In genomic region chr15:69876030-69876429, GRCh38 we compare ENCODE assay signal across 23 cellular contexts.
DNase-seq lines count a peak whose midpoint lies in the region; FAIRE-seq and TF ChIP-seq lines count a peak whose summit lies in the region.
"Had no signal": no experiment of that assay in that cellular context is flagged by ENCODE, and none has a peak within 500 bp of the region (broad histone marks: within the 10 kb centered on the region; RNA-seq: fewer than 3 reads in every experiment).

No MANE protein-coding gene starts in this region.

- H3K27me3 ChIP-seq in cardiac muscle cell (no peaks in the 10 kb centered on the region), right atrium auricular region (no peaks in the 10 kb centered on the region), small intestine (ENCODE audit: control insufficient read depth in 2 of 2, insufficient read depth in 2 of 2, low read length in 2 of 2) (no peaks in the 10 kb centered on the region)

- H3K4me1 ChIP-seq in cardiac muscle cell (ENCODE audit: low read depth) (no peaks in the 10 kb centered on the region), right atrium auricular region (no peaks in the 10 kb centered on the region), small intestine (ENCODE audit: control insufficient read depth in 2 of 2, insufficient read depth in 1 of 2, low read depth in 1 of 2, low read length in 1 of 2) (no peaks in the 10 kb centered on the region)

- H3K4me3 ChIP-seq in cardiac muscle cell, result no peak overlapping the region
- H3K4me3 ChIP-seq in right atrium auricular region, result no peak overlapping the region
- no peak overlapping the region for H3K4me3 ChIP-seq in small intestine (ENCODE audit: low read depth in 1 of 2, low read length in 2 of 2)

- WGBS in small intestine, 3 donors, result 29 to 69% (median 48%) methylated on average over 14 of the region's 14 CpGs

- H3K9me3 ChIP-seq in cardiac muscle cell (ENCODE audit: low read depth) (no peaks in the 10 kb centered on the region), right atrium auricular region (peaks cover 5 to 26% of the 10 kb centered on the region in 2 donors), small intestine (ENCODE audit: control insufficient read depth, low read depth) (no peaks in the 10 kb centered on the region)

- H3K27ac ChIP-seq in cardiac muscle cell (no peak overlapping the region), right atrium auricular region (no peak overlapping the region), small intestine (ENCODE audit: low read depth in 1 of 2, low read length in 1 of 2) (no peak overlapping the region)
- H3K27ac ChIP-seq: HL-60 had no signal

- FAIRE-seq in small intestine (lab: Jason Lieb, UNC), result no peak
- FAIRE-seq: D721Med, GM18507, GM19239, HepG2 had no signal

- DNase-seq in cardiac muscle cell (ENCODE audit: low read depth in 1 of 2, low spot score in 1 of 2), result peak in 1 of 2 donors; percentile 53
- DNase-seq in right atrium auricular region (ENCODE audit: low spot score), result no peak
- DNase-seq in OCI-M1 (lab: John Stamatoyannopoulos, UW), result peak; percentile 82
- peak; percentile 75 for DNase-seq in left kidney (ENCODE audit: low read depth, low spot score)
- DNase-seq in small intestine, result peak; percentile 66
- DNase-seq in T-helper 9 cell, result no peak
- no peak for DNase-seq in NCI-H1417 treated with DMSO at 0.1 percent for 48 hours (lab: John Stamatoyannopoulos, UW)
- no peak for DNase-seq in Ammon's horn (ENCODE audit: low spot score)
- DNase-seq: DMS53, GDM1, KG1, NCI-H1092, NCI-H146, NCI-H2029, NCI-H345, NCI-H524, NCI-H82, SHP77 treated with DMSO at 0.1 percent for 48 hours had no signal

- H3K36me3 ChIP-seq in cardiac muscle cell (no peaks in the 10 kb centered on the region), right atrium auricular region (no peaks in the 10 kb centered on the region), small intestine (ENCODE audit: control insufficient read depth in 2 of 2, insufficient read depth in 2 of 2, low read length in 2 of 2) (no peaks in the 10 kb centered on the region)

- TF ChIP-seq CTCF in cardiac muscle cell (IDR thresholded peaks at IDR 0.05; ENCODE audit: low read depth, low read length) (peak; percentile 5), right atrium auricular region (IDR thresholded peaks at IDR 0.05) (no peak)

Comparison
In these comparisons a context has a peak if more than half of its experiments do, and no peak if none do; other contexts are left out.
1. DNase-seq: peak in OCI-M1 (single experiment), left kidney (single experiment) and small intestine (single experiment); none in right atrium auricular region (single experiment), T-helper 9 cell (single experiment), NCI-H1417 treated with DMSO at 0.1 percent for 48 hours (single experiment) and Ammon's horn (single experiment).